ENCODE assay signal across 32 cellular contexts in the genomic region with DNA sequence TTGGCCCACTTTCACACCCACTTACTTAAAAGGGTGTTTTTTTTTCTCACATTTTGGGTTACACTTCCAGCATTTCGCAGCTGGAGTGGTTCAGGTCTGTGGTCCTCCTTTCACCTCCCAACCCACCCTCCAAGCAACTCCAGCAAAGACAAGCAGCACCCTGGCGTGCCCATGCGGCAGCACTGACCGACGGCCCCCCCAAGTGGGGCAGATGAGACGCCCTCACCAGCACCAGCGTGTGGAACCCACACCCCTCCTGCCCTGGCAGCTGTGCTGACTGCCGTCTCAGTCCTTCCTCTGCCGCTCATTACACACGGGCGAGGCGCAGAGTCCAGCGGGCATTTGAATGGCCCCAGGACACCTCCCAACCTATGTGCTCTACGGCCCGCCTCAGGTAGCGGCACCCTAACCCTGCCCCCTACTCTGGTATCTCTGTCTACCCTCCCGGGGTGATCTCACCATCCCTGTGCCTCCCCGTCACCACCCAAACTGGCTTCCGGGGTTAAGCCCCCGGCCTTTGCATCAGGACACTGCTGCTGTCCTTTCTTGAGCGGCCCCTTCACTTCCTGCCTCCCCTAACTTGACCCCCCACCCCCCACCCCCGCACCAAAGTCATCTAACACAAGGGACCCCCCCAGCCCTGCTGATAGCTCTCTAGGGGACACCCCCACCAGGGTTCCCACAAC. TPM values are rescaled to one million over a fixed set of nuclear protein-coding genes. Genes with fewer than 3 reads are reported as not detected.
DNase-seq lines count a peak whose midpoint lies in the region; ATAC-seq and TF ChIP-seq lines count a peak whose summit lies in the region.
"Had no signal": no experiment of that assay in that cellular context is flagged by ENCODE, and none has a peak within 500 bp of the region (broad histone marks: within the 10 kb centered on the region; RNA-seq: fewer than 3 reads in every experiment).

No MANE protein-coding gene starts in this region.

- WGBS in spleen, 5 donors = 92 to 97% (median 94%) methylated on average over 21 to 22 of the region's 22 CpGs

- no peaks in the 10 kb centered on the region for H3K36me3 Mint-ChIP-seq in activated CD8-positive, alpha-beta memory T cell treated with anti-CD3 and anti-CD28 coated beads, Interleukin-2, amount 10 ng/mL, durations not matched to agents 7 days and 5 days
- peaks cover 8% of the 10 kb centered on the region for H3K36me3 Mint-ChIP-seq in glutamatergic neuron (ENCODE audit: unreplicated experiment)
- H3K36me3 Mint-ChIP-seq: activated CD4-positive, alpha-beta memory T cell treated with anti-CD3 and anti-CD28 coated beads for 36 hours had no signal

- H3K27me3 Mint-ChIP-seq in activated CD8-positive, alpha-beta memory T cell treated with anti-CD3 and anti-CD28 coated beads, Interleukin-2, amount 10 ng/mL, durations not matched to agents 7 days and 5 days = no peaks in the 10 kb centered on the region
- H3K27me3 Mint-ChIP-seq in glutamatergic neuron (ENCODE audit: unreplicated experiment) = peaks cover 17% of the 10 kb centered on the region
- H3K27me3 Mint-ChIP-seq: activated CD4-positive, alpha-beta memory T cell treated with anti-CD3 and anti-CD28 coated beads for 36 hours; activated naive CD8-positive, alpha-beta T cell; activated T-helper 17 cell treated with anti-CD3 and anti-CD28 coated beads, Interleukin-2, amount 50 U/mL, for 72 hours; CD4-positive, CD25-positive, alpha-beta regulatory T cell had no signal

- no peak for TF ChIP-seq CTCF in Panc1 (IDR thresholded peaks at IDR 0.05)
- TF ChIP-seq CTCF in glutamatergic neuron (IDR thresholded peaks at IDR 0.05; ENCODE audit: partially characterized antibody, unreplicated experiment) = no peak
- TF ChIP-seq CTCF in spleen (IDR thresholded peaks at IDR 0.05 in 8 of 11, conservative IDR thresholded peaks at IDR 0.05 in 3 of 11) = no peak

- no peaks in the 10 kb centered on the region for H3K27me3 ChIP-seq in Panc1 (ENCODE audit: control insufficient read depth, insufficient read depth, low read length)
- H3K27me3 ChIP-seq in spleen (replicated peaks in 1 of 7) = no peaks in the 10 kb centered on the region
- H3K27me3 ChIP-seq: gastrocnemius medialis, hepatocyte, pancreas, uterus had no signal

- BruUV-seq in Panc1 (replicated peaks; lab: Mats Ljungman, UMichigan) = TSS peak; percentile 37

- H3K27ac Mint-ChIP-seq in activated CD8-positive, alpha-beta memory T cell treated with anti-CD3 and anti-CD28 coated beads, Interleukin-2, amount 10 ng/mL, durations not matched to agents 7 days and 5 days = no peak overlapping the region
- H3K27ac Mint-ChIP-seq in glutamatergic neuron (ENCODE audit: unreplicated experiment) = peak overlapping the region; percentile 55
- H3K27ac Mint-ChIP-seq: activated CD4-positive, alpha-beta memory T cell treated with anti-CD3 and anti-CD28 coated beads for 36 hours; activated naive CD8-positive, alpha-beta T cell; activated T-helper 17 cell treated with anti-CD3 and anti-CD28 coated beads, Interleukin-2, amount 50 U/mL, for 72 hours; CD4-positive, CD25-positive, alpha-beta regulatory T cell; nephron had no signal

- no peaks in the 10 kb centered on the region for H3K9me3 ChIP-seq in Panc1 (ENCODE audit: control insufficient read depth, insufficient read depth, low read depth, low read length)
- H3K9me3 ChIP-seq in spleen = no peaks in the 10 kb centered on the region
- H3K9me3 ChIP-seq: gastrocnemius medialis, pancreas, uterus had no signal

- intact Hi-C loops in Panc1 (cut with micrococcal nuclease; ENCODE audit: unreplicated experiment) (no loop called here), spleen (cut with DNase I; ENCODE audit: low total_unique reads) (no loop called here)

- no peak for ATAC-seq in activated CD8-positive, alpha-beta memory T cell treated with anti-CD3 and anti-CD28 coated beads, Interleukin-2, amount 10 ng/mL, durations not matched to agents 7 days and 5 days
- no peak for ATAC-seq in Panc1
- ATAC-seq: activated T-helper 17 cell treated with anti-CD3 and anti-CD28 coated beads, Interleukin-2, amount 50 U/mL, for 72 hours; gastrocnemius medialis; left colon; pancreas; Right ventricle myocardium inferior; SK-N-SH treated with all-trans-retinoic acid at 6 μM for 48 hours had no signal

- no peaks in the 10 kb centered on the region for H3K4me1 ChIP-seq in Panc1 (ENCODE audit: control insufficient read depth, insufficient read depth, low read length)
- H3K4me1 ChIP-seq in spleen = no peaks in the 10 kb centered on the region
- H3K4me1 ChIP-seq: pancreas, uterus had no signal

- H3K4me3 ChIP-seq in Panc1 (ENCODE audit: low read depth in 2 of 2, low read length in 2 of 2) (no peak overlapping the region), spleen (no peak overlapping the region)
- H3K4me3 ChIP-seq: gastrocnemius medialis, hepatocyte, pancreas, uterus had no signal

- no peak overlapping the region for H3K27ac ChIP-seq in Panc1 (ENCODE audit: low read length)
- H3K27ac ChIP-seq in spleen = no peak overlapping the region
- H3K27ac ChIP-seq: hepatocyte, pancreas, uterus had no signal

- H3K4me3 Mint-ChIP-seq in activated CD8-positive, alpha-beta memory T cell treated with anti-CD3 and anti-CD28 coated beads, Interleukin-2, amount 10 ng/mL, durations not matched to agents 7 days and 5 days = no peak overlapping the region
- H3K4me3 Mint-ChIP-seq in glutamatergic neuron (ENCODE audit: unreplicated experiment) = no peak overlapping the region
- H3K4me3 Mint-ChIP-seq: activated CD4-positive, alpha-beta memory T cell treated with anti-CD3 and anti-CD28 coated beads for 36 hours; activated naive CD8-positive, alpha-beta T cell; activated T-helper 17 cell treated with anti-CD3 and anti-CD28 coated beads, Interleukin-2, amount 50 U/mL, for 72 hours; CD4-positive, CD25-positive, alpha-beta regulatory T cell; nephron had no signal

- CTCF ChIA-PET in activated CD8-positive, alpha-beta memory T cell treated with anti-CD3 and anti-CD28 coated beads, Interleukin-2, amount 10 ng/mL, durations not matched to agents 7 days and 5 days (lab: Charles Lee) = interaction anchor here (1.1 kb wide), 1 partner anchor 23 kb away, joined by 3 read pairs; no protein-coding TSS in a partner anchor
- CTCF ChIA-PET in Panc1 (lab: Charles Lee) = no interaction called here

- H3K36me3 ChIP-seq in Panc1 (ENCODE audit: control insufficient read depth, insufficient read depth, low read length) (no peaks in the 10 kb centered on the region), spleen (peaks cover 0 to 96% (median 42%) of the 10 kb centered on the region in 6 donors)
- H3K36me3 ChIP-seq: uterus had no signal

- in situ Hi-C loops in Panc1 (cut with HindIII; ENCODE audit: low pct_unique_long_range_greater_than_20kb, low sequenced_read_pairs) = no loop called here

- TF ChIP-seq POLR2A in spleen (IDR thresholded peaks at IDR 0.05) = no peak

- DNase-seq in activated CD8-positive, alpha-beta memory T cell treated with anti-CD3 and anti-CD28 coated beads, Interleukin-2, amount 10 ng/mL, durations not matched to agents 7 days and 5 days = peak; percentile 35
- no peak for DNase-seq in activated CD8-positive, alpha-beta memory T cell treated with anti-CD3 and anti-CD28 coated beads, Interleukin-2, amount 50 U/mL, for 48 hours
- DNase-seq in Panc1 (ENCODE audit: low read depth, low spot score) (no peak), glutamatergic neuron (no peak), spleen (peak; percentile 72), GDM1 (lab: John Stamatoyannopoulos, UW) (no peak), NCI-H1436 (lab: John Stamatoyannopoulos, UW) (no peak), NCI-H1105 treated with DMSO at 0.1 percent for 48 hours (lab: John Stamatoyannopoulos, UW) (no peak)
- DNase-seq: 8988T; activated CD4-positive, alpha-beta memory T cell treated with anti-CD3 and anti-CD28 coated beads for 36 hours; activated CD4-positive, alpha-beta T cell treated with anti-CD3 and anti-CD28 coated beads for 1 hour; CD4-positive, CD25-positive, alpha-beta regulatory T cell; DND-41; gastrocnemius medialis; HCEC 1CT; left colon; NCI-H1092; NCI-H187; NCI-H2171; NCI-H510A; retina; small intestine; stimulated activated naive CD4-positive, alpha-beta T cell; T-helper 2 cell had no signal

- H3K9me3 Mint-ChIP-seq in activated CD8-positive, alpha-beta memory T cell treated with anti-CD3 and anti-CD28 coated beads, Interleukin-2, amount 10 ng/mL, durations not matched to agents 7 days and 5 days (ENCODE audit: low read depth) = no peaks in the 10 kb centered on the region
- H3K9me3 Mint-ChIP-seq in glutamatergic neuron (ENCODE audit: unreplicated experiment) = peaks cover 2% of the 10 kb centered on the region
- H3K9me3 Mint-ChIP-seq: activated CD4-positive, alpha-beta memory T cell treated with anti-CD3 and anti-CD28 coated beads for 36 hours; activated T-helper 17 cell treated with anti-CD3 and anti-CD28 coated beads, Interleukin-2, amount 50 U/mL, for 72 hours; CD4-positive, CD25-positive, alpha-beta regulatory T cell; nephron had no signal

- POLR2A ChIA-PET in Panc1 (lab: Charles Lee) = no interaction called here

- no peaks in the 10 kb centered on the region for H3K4me1 Mint-ChIP-seq in activated CD8-positive, alpha-beta memory T cell treated with anti-CD3 and anti-CD28 coated beads, Interleukin-2, amount 10 ng/mL, durations not matched to agents 7 days and 5 days
- peaks cover 30% of the 10 kb centered on the region for H3K4me1 Mint-ChIP-seq in glutamatergic neuron (ENCODE audit: low read depth, unreplicated experiment)
- H3K4me1 Mint-ChIP-seq: activated T-helper 17 cell treated with anti-CD3 and anti-CD28 coated beads, Interleukin-2, amount 50 U/mL, for 72 hours; nephron had no signal

RNA-seq across cellular contexts. Expression of gene LSS, which starts 10.9 kb away (rescaled TPM):
- total RNA-seq in activated CD8-positive, alpha-beta memory T cell treated with anti-CD3 and anti-CD28 coated beads, Interleukin-2, amount 10 ng/mL, durations not matched to agents 7 days and 5 days = 10 to 100 TPM; 44.9 to 49.5 TPM
- total RNA-seq in Panc1 (2021; ENCODE audit: unreplicated experiment) = 111 TPM
- polyA plus RNA-seq in Panc1 (2012; ENCODE audit: insufficient read length) = 86.2 TPM
- total RNA-seq in glutamatergic neuron (ENCODE audit: unreplicated experiment) = 390 TPM
- 10 to 100 TPM; 18.2 to 31.2 (median 28.8) TPM for total RNA-seq in spleen
- 10 to 100 TPM in 1 of 3 donors, 1 to 10 TPM in 2; 6.3 to 17.5 (median 9.8) TPM for polyA plus RNA-seq in spleen

RNA-seq across cellular contexts. Expression of gene SPATC1L, which starts 33.4 kb away (rescaled TPM):
- total RNA-seq in activated CD8-positive, alpha-beta memory T cell treated with anti-CD3 and anti-CD28 coated beads, Interleukin-2, amount 10 ng/mL, durations not matched to agents 7 days and 5 days = 1 to 10 TPM; 4.2 to 4.8 TPM
- 0.26 TPM for total RNA-seq in Panc1 (2021; ENCODE audit: unreplicated experiment)
- 0.50 TPM for polyA plus RNA-seq in Panc1 (2012; ENCODE audit: insufficient read length)
- 58.7 TPM for total RNA-seq in glutamatergic neuron (ENCODE audit: unreplicated experiment)
- total RNA-seq in spleen = 10 to 100 TPM in 2 of 7 donors, 1 to 10 TPM in 5; 4.4 to 10.5 (median 7.7) TPM
- 10 to 100 TPM; 10.8 to 13.4 (median 13.1) TPM for polyA plus RNA-seq in spleen

Comparison
In these comparisons a context has a peak if more than half of its experiments do, and no peak if none do; other contexts are left out.
1. DNase-seq: peak in activated CD8-positive, alpha-beta memory T cell treated with anti-CD3 and anti-CD28 coated beads, Interleukin-2, amount 10 ng/mL, durations not matched to agents 7 days and 5 days (single experiment) and spleen (single experiment); none in activated CD8-positive, alpha-beta memory T cell treated with anti-CD3 and anti-CD28 coated beads, Interleukin-2, amount 50 U/mL, for 48 hours (single experiment), Panc1 (single experiment), glutamatergic neuron (single experiment), GDM1 (single experiment), NCI-H1436 (single experiment) and NCI-H1105 treated with DMSO at 0.1 percent for 48 hours (single experiment).